ENCODE assay signal across 11 cellular contexts in the genomic region with DNA sequence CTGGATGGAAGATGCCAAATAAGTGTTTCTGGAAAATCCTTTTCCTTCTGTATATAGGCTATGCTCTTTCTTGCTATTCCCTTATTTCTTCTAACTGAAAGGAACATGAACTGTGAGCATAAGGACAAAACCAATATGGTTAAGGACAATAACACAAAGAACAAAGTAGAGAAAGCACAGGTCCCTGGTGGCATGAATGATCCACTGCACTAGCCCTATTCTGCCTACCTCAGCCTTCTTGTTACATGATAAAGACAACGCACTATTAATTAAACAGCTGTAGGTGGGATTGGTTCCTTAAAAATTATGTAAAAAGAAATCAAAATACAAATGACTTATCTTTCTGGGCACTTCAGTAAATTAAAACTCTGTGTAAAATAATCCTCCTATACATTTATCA. TPM values are rescaled to one million over a fixed set of nuclear protein-coding genes. Genes with fewer than 3 reads are reported as not detected.
DNase-seq lines count a peak whose midpoint lies in the region; ATAC-seq and TF ChIP-seq lines count a peak whose summit lies in the region.
"Had no signal": no experiment of that assay in that cellular context is flagged by ENCODE, and none has a peak within 500 bp of the region (broad histone marks: within the 10 kb centered on the region; RNA-seq: fewer than 3 reads in every experiment).

No MANE protein-coding gene starts in this region.

- H3K36me3 Mint-ChIP-seq in GM23338 (ENCODE audit: low read depth) = no peaks in the 10 kb centered on the region; the same call in 2 of the 3 replicates

- H3K56ac ChIP-seq in mesendoderm (ENCODE audit: low read length) = no peak overlapping the region

- no CpG with 5 or more reads among the region's 1 CpG for WGBS in mesendoderm (ENCODE audit: extremely low coverage, insufficient coverage, low lambda C conversion rate)

- no peak overlapping the region for H3K4me3 Mint-ChIP-seq in GM23338

- no peak overlapping the region for H3K27ac ChIP-seq in GM23338 (ENCODE audit: low read depth)
- no peak overlapping the region for H3K27ac ChIP-seq in WERI-Rb-1
- no peak overlapping the region for H3K27ac ChIP-seq in mesendoderm (ENCODE audit: low read depth, low read length)
- H3K27ac ChIP-seq: HL-60 had no signal

- no peak overlapping the region for H3K27ac Mint-ChIP-seq in GM23338

- peaks cover 2% of the 10 kb centered on the region; the same call in 1 of the 3 replicates for H3K4me1 Mint-ChIP-seq in GM23338

- H3K9me3 ChIP-seq in BE2C = no peaks in the 10 kb centered on the region
- H3K9me3 ChIP-seq in WERI-Rb-1 (ENCODE audit: severe bottlenecking) = no peaks in the 10 kb centered on the region

- H4K5ac ChIP-seq in mesendoderm (ENCODE audit: low read length) = no peak overlapping the region

- DNase-seq in BE2C (no peak), GM23338 (ENCODE audit: low spot score) (peak; percentile 48), WERI-Rb-1 (no peak), mesendoderm (peak; percentile 29)
- DNase-seq: aorta; effector memory CD4-positive, alpha-beta T cell; NCI-H446 had no signal

- H3K4me3 ChIP-seq in BE2C (ENCODE audit: low read depth, low read length) = no peak overlapping the region
- no peak overlapping the region for H3K4me3 ChIP-seq in GM23338
- H3K4me3 ChIP-seq in WERI-Rb-1 (ENCODE audit: low read depth, low read length) = no peak overlapping the region
- H3K4me3 ChIP-seq in mesendoderm (ENCODE audit: low read length) = no peak overlapping the region

- no peak for ATAC-seq in GM23338
- ATAC-seq in HG03342 (IDR thresholded peaks at IDR 0.05; ENCODE audit: unreplicated experiment) = no peak
- no peak for ATAC-seq in HG03139 (IDR thresholded peaks at IDR 0.05; ENCODE audit: unreplicated experiment)
- ATAC-seq in GM19452 (IDR thresholded peaks at IDR 0.05; ENCODE audit: unreplicated experiment) = no peak

- H3K4me2 ChIP-seq in GM23338 (no peak overlapping the region), mesendoderm (ENCODE audit: low read length) (no peak overlapping the region)

- no peaks in the 10 kb centered on the region for H3K9me2 ChIP-seq in GM23338 (ENCODE audit: insufficient read depth)

- no peak overlapping the region for H2AFZ ChIP-seq in GM23338

- H3K18ac ChIP-seq in mesendoderm (ENCODE audit: low read length) = no peak overlapping the region

- peaks cover 6% of the 10 kb centered on the region; the same call in 1 of the 2 replicates for H3K36me3 ChIP-seq in BE2C
- no peaks in the 10 kb centered on the region for H3K36me3 ChIP-seq in GM23338 (ENCODE audit: insufficient read depth)
- H3K36me3 ChIP-seq in WERI-Rb-1 = no peaks in the 10 kb centered on the region; the same call in 1 of the 2 replicates
- no peaks in the 10 kb centered on the region for H3K36me3 ChIP-seq in mesendoderm (ENCODE audit: control insufficient read depth, insufficient read depth, low read length)

- no peak overlapping the region for H3K23ac ChIP-seq in mesendoderm (ENCODE audit: low read length)

- H3K4me1 ChIP-seq in BE2C = no peaks in the 10 kb centered on the region
- 0 out of 2 replicates have a peak, but pooled peaks cover 3% of the 10 kb centered on the region for H3K4me1 ChIP-seq in GM23338 (ENCODE audit: insufficient read depth)
- H3K4me1 ChIP-seq in mesendoderm (ENCODE audit: control insufficient read depth, low read depth, low read length) = peaks cover 2% of the 10 kb centered on the region

- peaks cover 9% of the 10 kb centered on the region for H3K79me1 ChIP-seq in mesendoderm (ENCODE audit: low read length)

- no peaks in the 10 kb centered on the region for H3K9me3 Mint-ChIP-seq in GM23338

- H4K8ac ChIP-seq in mesendoderm (ENCODE audit: low read depth, low read length) = no peak overlapping the region

- no peak overlapping the region for H3K9ac ChIP-seq in mesendoderm (ENCODE audit: low read length)

- no peak overlapping the region for H2BK120ac ChIP-seq in mesendoderm (ENCODE audit: low read depth, low read length)

- H2BK5ac ChIP-seq in mesendoderm (ENCODE audit: low read length) = no peak overlapping the region

- H3K27me3 ChIP-seq in BE2C = no peaks in the 10 kb centered on the region; the same call in 1 of the 2 replicates
- H3K27me3 ChIP-seq in GM23338 (ENCODE audit: insufficient read depth) = no peaks in the 10 kb centered on the region
- no peaks in the 10 kb centered on the region for H3K27me3 ChIP-seq in WERI-Rb-1 (ENCODE audit: insufficient read depth, low read depth, severe bottlenecking)
- H3K27me3 ChIP-seq in mesendoderm (ENCODE audit: insufficient read depth, low read length, poor library complexity) = no peaks in the 10 kb centered on the region

- H3K27me3 Mint-ChIP-seq in GM23338 (ENCODE audit: insufficient read depth, low read depth, poor library complexity) = peaks cover 8% of the 10 kb centered on the region

- H3K79me2 ChIP-seq in GM23338 (replicated peaks; ENCODE audit: insufficient read depth) (peaks cover 30% of the 10 kb centered on the region), mesendoderm (ENCODE audit: control insufficient read depth, insufficient read depth, low read length) (peaks cover 29% of the 10 kb centered on the region)

- no peak overlapping the region for H2BK15ac ChIP-seq in mesendoderm (replicated peaks; ENCODE audit: low read depth)

- H3K4ac ChIP-seq in mesendoderm (ENCODE audit: low read depth, low read length) = no peak overlapping the region

- no peaks in the 10 kb centered on the region for H3F3A ChIP-seq in GM23338 (replicated peaks; ENCODE audit: low read depth)

- TF ChIP-seq CTCF in BE2C (IDR thresholded peaks at IDR 0.05; ENCODE audit: low read depth, low read length) (peak; percentile 29; the same call in 1 of the 2 replicates), GM23338 (conservative IDR thresholded peaks at IDR 0.05; ENCODE audit: low read depth in 2 of 2) (0 out of 4 replicates have a peak, but pooled peaks of 1 of the 2 experiments have one; percentile 14), WERI-Rb-1 (IDR thresholded peaks at IDR 0.05; ENCODE audit: low read depth, low read length) (peak; percentile 42)

- H4K20me1 ChIP-seq in GM23338 (replicated peaks; ENCODE audit: insufficient read depth) = peaks cover 12% of the 10 kb centered on the region; the same call in 1 of the 2 replicates

- no peak overlapping the region for H2AK5ac ChIP-seq in mesendoderm (ENCODE audit: low read length)

TF ChIP-seq in GM23338, 12 proteins besides CTCF, POLR2A, EP300 and RAD21 (continues in another document):
- TF ChIP-seq POLR2AphosphoS5 (IDR thresholded peaks at IDR 0.05; ENCODE audit: low read depth) (no peak), ZNF331 (CRISPR knock-in tag; IDR thresholded peaks at IDR 0.05; ENCODE audit: low read depth) (no peak)

RNA-seq across cellular contexts. Expression of gene WDR75, which starts 1.9 kb away (rescaled TPM):
- polyA plus RNA-seq in BE2C (2012; ENCODE audit: insufficient read depth, insufficient read length, low read depth) = 41.4 TPM
- total RNA-seq in GM23338 (2014; rRNA removed; shearing (Covaris generic)) = 77.4 and 80.9 TPM in 2 replicates
- polyA plus RNA-seq in GM23338 (2016; fragmentation: Nextera tagmentation; extraction: Ambion mirVana) = 47.9 and 57.2 TPM in 2 replicates
- polyA plus RNA-seq in mesendoderm (2013, experiment 1 of 2) = 87.9 TPM
- polyA plus RNA-seq in mesendoderm (2013, experiment 2 of 2) = 85.0 TPM

Comparison
In these comparisons a context has a peak if more than half of its experiments do, and no peak if none do; other contexts are left out.
1. DNase-seq: peak in GM23338 (single experiment) and mesendoderm (single experiment); none in BE2C (single experiment) and WERI-Rb-1 (single experiment).